Comparison of ENCODE assay signal across 21 cellular contexts in genomic region chr2:101011152-101011551, GRCh38. TPM values are rescaled to one million over a fixed set of nuclear protein-coding genes. Genes with fewer than 3 reads are reported as not detected.
A peak's percentile ranks its signal among the peaks of the same experiment; 100 is the strongest.
DNase-seq lines count a peak whose midpoint lies in the region; ATAC-seq and TF ChIP-seq lines count a peak whose summit lies in the region.
"Had no signal": no experiment of that assay in that cellular context is flagged by ENCODE, and none has a peak within 500 bp of the region (broad histone marks: within the 10 kb centered on the region; RNA-seq: fewer than 3 reads in every experiment).

No MANE protein-coding gene starts in this region.

- no TSS peak for BruUV-seq in A673 (replicated peaks; lab: Mats Ljungman, UMichigan)

- CTCF ChIA-PET in A673 (lab: Charles Lee), result no interaction called here

- H3K9ac ChIP-seq in BLaER1 (peak overlapping the region; percentile 34; the same call in 1 of the 2 replicates), SK-N-MC (ENCODE audit: insufficient read length) (no peak overlapping the region)

- H3K4me1 ChIP-seq in A673 (ENCODE audit: insufficient read depth, low read length, poor library complexity, severe bottlenecking) (no peaks in the 10 kb centered on the region), BLaER1 (peaks cover 28% of the 10 kb centered on the region)

- no peak overlapping the region for H3K4me3 ChIP-seq in A673 (ENCODE audit: low read depth, low read length, poor library complexity, severe bottlenecking)
- no peak overlapping the region for H3K4me3 ChIP-seq in BLaER1
- no peak overlapping the region for H3K4me3 ChIP-seq in SK-N-MC
- H3K4me3 ChIP-seq: adrenal gland, pancreas had no signal

- H3K9me3 ChIP-seq in A673 (ENCODE audit: low read depth, low read length, poor library complexity, severe bottlenecking) (no peaks in the 10 kb centered on the region), BLaER1 (peaks cover 21% of the 10 kb centered on the region), SK-N-MC (ENCODE audit: low read depth, low read length) (peaks cover 9% of the 10 kb centered on the region; the same call in 1 of the 2 replicates)
- H3K9me3 ChIP-seq: adrenal gland, pancreas had no signal

- ATAC-seq in left colon, result no peak
- ATAC-seq in GM21381 (IDR thresholded peaks at IDR 0.05; ENCODE audit: unreplicated experiment), result no peak
- ATAC-seq: pancreas, SK-N-SH treated with all-trans-retinoic acid at 6 μM for 48 hours had no signal

- intact Hi-C loops in A673 (cut with micrococcal nuclease; ENCODE audit: unreplicated experiment), result no loop called here
- intact Hi-C loops in left colon (cut with DNase I, micrococcal nuclease), result loop anchor here in 1 of 2 donors (5.0 kb wide), 2 partner anchors 141 to 196 kb away; partner anchors contain the start of gene TBC1D8

- H3K4me2 ChIP-seq in BLaER1, result no peak overlapping the region

- DNase-seq in A673 (ENCODE audit: low spot score), result no peak
- DNase-seq in SK-N-MC (ENCODE audit: low read depth, low spot score), result no peak
- DNase-seq in islet precursor cell, result peak; percentile 45
- DNase-seq in NK-92 (lab: John Stamatoyannopoulos, UW; ENCODE audit: unreplicated experiment), result no peak
- DNase-seq in left colon, result no peak
- DNase-seq: cerebellar nuclear complex; DMS79 treated with DMSO at 0.1 percent for 48 hours; hypothalamus; NCI-H1105; NCI-H748 treated with DMSO at 0.1 percent for 48 hours; pancreas; small intestine; stimulated activated naive CD4-positive, alpha-beta T cell; trophoblast cell had no signal

- peak overlapping the region; percentile 25 for H3K27ac ChIP-seq in A673 (ENCODE audit: low read depth, low read length, poor library complexity, severe bottlenecking)
- no peak overlapping the region for H3K27ac ChIP-seq in BLaER1
- peak overlapping the region; percentile 86 for H3K27ac ChIP-seq in SK-N-MC
- H3K27ac ChIP-seq: adrenal gland, C4-2B, HL-60, pancreas, VCaP had no signal

- H3K36me3 ChIP-seq in A673 (ENCODE audit: insufficient read depth, low read length, poor library complexity, severe bottlenecking), result peaks cover 67% of the 10 kb centered on the region
- peaks cover 83% of the 10 kb centered on the region for H3K36me3 ChIP-seq in BLaER1
- H3K36me3 ChIP-seq in SK-N-MC (ENCODE audit: insufficient read depth, low read length), result peaks cover 82% of the 10 kb centered on the region

- POLR2A ChIA-PET in A673 (lab: Charles Lee; ENCODE audit: low non-redundant PET), result no interaction called here

- H3K27me3 ChIP-seq in A673 (replicated peaks; ENCODE audit: insufficient read depth, low read depth, low read length, poor library complexity), result no peaks in the 10 kb centered on the region
- H3K27me3 ChIP-seq in BLaER1, result no peaks in the 10 kb centered on the region
- H3K27me3 ChIP-seq: adrenal gland, pancreas had no signal

- H4K20me1 ChIP-seq in BLaER1, result peaks cover 72% of the 10 kb centered on the region

- TF ChIP-seq CTCF in A673 (conservative IDR thresholded peaks at IDR 0.05; ENCODE audit: low read depth, low read length), result no peak

RNA-seq across cellular contexts. Expression of gene RPL31, which starts 9.1 kb away (rescaled TPM):
- total RNA-seq in A673 (2021) (1,187 and 1,196 TPM in 2 replicates), left colon (1,000 to 10,000 TPM; 1,084 to 1,104 TPM)
